ENCODE assay signal across 19 cellular contexts in genomic region chr1:205842177-205842576, GRCh38. TPM values are rescaled to one million over a fixed set of nuclear protein-coding genes. Genes with fewer than 3 reads are reported as not detected.
A peak's percentile ranks its signal among the peaks of the same experiment; 100 is the strongest.
DNase-seq lines count a peak whose midpoint lies in the region; ATAC-seq and TF ChIP-seq lines count a peak whose summit lies in the region.
"Had no signal": no experiment of that assay in that cellular context is flagged by ENCODE, and none has a peak within 500 bp of the region (broad histone marks: within the 10 kb centered on the region; RNA-seq: fewer than 3 reads in every experiment).

No MANE protein-coding gene starts in this region.

- no peak overlapping the region for H3K27ac ChIP-seq in endodermal cell (ENCODE audit: low read depth, low read length)

- H3K4me1 Mint-ChIP-seq in endodermal cell: peaks cover 45% of the 10 kb centered on the region
- peaks cover 4% of the 10 kb centered on the region for H3K4me1 Mint-ChIP-seq in MCF 10A (ENCODE audit: insufficient read depth, unreplicated experiment)
- H3K4me1 Mint-ChIP-seq: CD14-positive monocyte had no signal

- no peak overlapping the region for H3K27ac Mint-ChIP-seq in endodermal cell
- no peak overlapping the region for H3K27ac Mint-ChIP-seq in MCF 10A (ENCODE audit: low read depth, unreplicated experiment)
- H3K27ac Mint-ChIP-seq: CD14-positive monocyte had no signal

- H3K27me3 Mint-ChIP-seq in endodermal cell (ENCODE audit: insufficient read depth) (peaks cover 6% of the 10 kb centered on the region), MCF 10A (ENCODE audit: insufficient read depth, unreplicated experiment) (peaks cover 29% of the 10 kb centered on the region)
- H3K27me3 Mint-ChIP-seq: IgD-negative memory B cell had no signal

- no peak overlapping the region for H3K9ac ChIP-seq in endodermal cell (ENCODE audit: extremely low read depth, low read length, poor library complexity, severe bottlenecking)

- H3K4me3 ChIP-seq in endodermal cell (ENCODE audit: low read length): peak overlapping the region; percentile 61

- peaks cover 24% of the 10 kb centered on the region for H3K4me1 ChIP-seq in endodermal cell (ENCODE audit: control insufficient read depth, insufficient read depth, low read length)

- no peaks in the 10 kb centered on the region for H3K27me3 ChIP-seq in endodermal cell (ENCODE audit: control insufficient read depth, insufficient read depth, low read length, poor library complexity, severe bottlenecking)

- WGBS in endodermal cell (ENCODE audit: insufficient coverage in 1 of 2, insufficient read length in 1 of 2), 2 experiments: 91 to 95% methylated on average over 1 of the region's 1 CpG

- intact Hi-C loops in Right ventricle myocardium inferior (cut with DNase I): no loop called here
- intact Hi-C loops in cardiac septum (cut with DNase I): no loop called here
- intact Hi-C loops in left ventricle myocardium superior (cut with micrococcal nuclease): no loop called here
- intact Hi-C loops in MCF 10A (cut with micrococcal nuclease): no loop called here

- DNase-seq in Right ventricle myocardium inferior (ENCODE audit: missing footprints) (no peak), cardiac septum (ENCODE audit: low spot score) (no peak), endodermal cell (no peak), left ventricle myocardium superior (no peak), NAMALWA (ENCODE audit: low spot score) (no peak), kidney glomerular epithelial cell (lab: John Stamatoyannopoulos, UW) (no peak), MCF 10A (ENCODE audit: unreplicated experiment) (no peak)
- DNase-seq in activated CD4-positive, alpha-beta T cell treated with anti-CD3 and anti-CD28 coated beads for 48 hours: no peak
- DNase-seq: DMS79, H7, NCI-H187, NCI-H2227 treated with DMSO at 0.1 percent for 48 hours, NCI-H510A treated with DMSO at 0.1 percent for 48 hours, NCI-H748 treated with DMSO at 0.1 percent for 48 hours, OCI-M1, SHP77 treated with DMSO at 0.1 percent for 48 hours had no signal

- H3K9me3 Mint-ChIP-seq in endodermal cell (no peaks in the 10 kb centered on the region), MCF 10A (ENCODE audit: unreplicated experiment) (no peaks in the 10 kb centered on the region)
- H3K9me3 Mint-ChIP-seq: CD14-positive monocyte, IgD-negative memory B cell had no signal

- H3K9me3 ChIP-seq in endodermal cell (ENCODE audit: control insufficient read depth, low read length): no peaks in the 10 kb centered on the region

- BruUV-seq in MCF 10A (replicated peaks; lab: Mats Ljungman, UMichigan): no TSS peak

- peak; percentile 68 for ATAC-seq in Right ventricle myocardium inferior
- peak; percentile 85 for ATAC-seq in left ventricle myocardium superior

- CTCF ChIA-PET in MCF 10A (lab: Yijun Ruan, JAX): interaction anchor here (0.6 to 2.1 kb wide), 9 partner anchors 9 to 248 kb away, joined by 3 to 6 read pairs (median 3); no protein-coding TSS in a partner anchor

- H3K4me3 Mint-ChIP-seq in endodermal cell: no peak overlapping the region
- no peak overlapping the region for H3K4me3 Mint-ChIP-seq in MCF 10A (ENCODE audit: unreplicated experiment)
- H3K4me3 Mint-ChIP-seq: CD14-positive monocyte, IgD-negative memory B cell had no signal

- no peaks in the 10 kb centered on the region for H3K36me3 ChIP-seq in endodermal cell (ENCODE audit: control insufficient read depth, insufficient read depth, low read length)

- POLR2A ChIA-PET in MCF 10A (lab: Yijun Ruan, JAX): interaction anchor here (1.0 to 1.4 kb wide), 2 partner anchors 9 to 67 kb away, joined by 3 to 4 read pairs; partner anchors contain the start of gene RAB29

- H3K36me3 Mint-ChIP-seq in endodermal cell (ENCODE audit: low read depth) (no peaks in the 10 kb centered on the region), MCF 10A (ENCODE audit: insufficient read depth, unreplicated experiment) (no peaks in the 10 kb centered on the region)

- TF ChIP-seq CTCF in endodermal cell (conservative IDR thresholded peaks at IDR 0.05) (no peak), MCF 10A (IDR thresholded peaks at IDR 0.05; ENCODE audit: unreplicated experiment) (no peak)

RNA-seq across cellular contexts. Expression of gene PM20D1, which starts 7.8 kb away (rescaled TPM):
- total RNA-seq in Right ventricle myocardium inferior (1.7 TPM), cardiac septum (1.7 TPM), endodermal cell (not detected), left ventricle myocardium superior (1.6 TPM), MCF 10A (2022) (not detected in 2 replicates)
- polyA plus RNA-seq in endodermal cell (2013, experiment 1 of 2): not detected
- polyA plus RNA-seq in endodermal cell (2013, experiment 2 of 2): not detected
- total RNA-seq: H7, M059J had no signal
- polyA plus RNA-seq: CD14-positive monocyte had no signal

RNA-seq across cellular contexts. Expression of gene SLC41A1, which starts 29.2 kb away (rescaled TPM):
- 458 TPM for total RNA-seq in Right ventricle myocardium inferior
- 238 TPM for total RNA-seq in cardiac septum
- 10 to 100 TPM; 17.1 to 32.8 TPM for total RNA-seq in endodermal cell
- polyA plus RNA-seq in endodermal cell (2013, experiment 1 of 2): 18.3 TPM
- polyA plus RNA-seq in endodermal cell (2013, experiment 2 of 2): 16.3 TPM
- 511 TPM for total RNA-seq in left ventricle myocardium superior
- 48.8 and 49.7 TPM in 2 replicates for total RNA-seq in MCF 10A (2022)
